8 cellular contexts compared by ENCODE assay signal in genomic region chr2:8684421-8684884, GRCh38. TPM values are rescaled to one million over a fixed set of nuclear protein-coding genes. Genes with fewer than 3 reads are reported as not detected.
DNase-seq lines count a peak whose midpoint lies in the region; ATAC-seq, FAIRE-seq and TF ChIP-seq lines count a peak whose summit lies in the region.

No MANE protein-coding gene starts in this region.

- H3K79me2 ChIP-seq in DND-41 (ENCODE audit: insufficient read depth, low read length) (peaks cover 28% of the 10 kb centered on the region), fibroblast of lung (ENCODE audit: control insufficient read depth, insufficient read depth, low read length) (peaks cover 19% of the 10 kb centered on the region)

- H3K27me3 ChIP-seq in DND-41 (ENCODE audit: insufficient read depth, low read length, poor library complexity) (no peaks in the 10 kb centered on the region), fibroblast of lung (ENCODE audit: control insufficient read depth, insufficient read depth, low read length) (no peaks in the 10 kb centered on the region), pancreas (no peaks in the 10 kb centered on the region)

- no peaks in the 10 kb centered on the region for H3K9me3 ChIP-seq in DND-41 (ENCODE audit: insufficient read depth, low read length, severe bottlenecking)
- H3K9me3 ChIP-seq in fibroblast of lung (ENCODE audit: control insufficient read depth, insufficient read depth, low read depth, low read length): no peaks in the 10 kb centered on the region
- H3K9me3 ChIP-seq in pancreas: no peaks in the 10 kb centered on the region

- no peak overlapping the region for H2AFZ ChIP-seq in DND-41 (ENCODE audit: low read depth, low read length)
- no peak overlapping the region for H2AFZ ChIP-seq in fibroblast of lung (ENCODE audit: low read length)

- peak; percentile 76 for DNase-seq in DND-41
- DNase-seq in M059J (ENCODE audit: low read depth): peak; percentile 57
- DNase-seq in activated CD8-positive, alpha-beta memory T cell treated with anti-CD3 and anti-CD28 coated beads for 24 hours: peak; percentile 81
- DNase-seq in fibroblast of lung (ENCODE audit: low read depth in 2 of 2): peak; percentile 22 to 54
- no peak for DNase-seq in pancreas
- DNase-seq in DMS153 (lab: John Stamatoyannopoulos, UW): no peak

- no peak for TF ChIP-seq CTCF in DND-41 (IDR thresholded peaks at IDR 0.05; ENCODE audit: borderline replicate concordance, extremely low read depth, low read length, poor library complexity, severe bottlenecking)
- TF ChIP-seq CTCF in fibroblast of lung (conservative IDR thresholded peaks at IDR 0.05 in 1 of 2, IDR thresholded peaks at IDR 0.05 in 1 of 2; ENCODE audit: low read depth in 1 of 2, low read length in 2 of 2): no peak
- TF ChIP-seq CTCF in pancreas (IDR thresholded peaks at IDR 0.05): no peak

- H3K4me3 ChIP-seq in DND-41 (ENCODE audit: low read depth in 1 of 2, low read length in 2 of 2) (peak overlapping the region in 1 of 2 experiments; percentile 62; a peak in 3 of 4 replicates), fibroblast of lung (replicated peaks in 1 of 4; ENCODE audit: control extremely low read depth in 1 of 4, insufficient read depth in 1 of 4, low read depth in 3 of 4, low read length in 4 of 4) (peak overlapping the region; percentile 44 to 95 (median 73)), pancreas (peak overlapping the region; percentile 36 to 73 (median 65))

- H3K4me2 ChIP-seq in DND-41 (ENCODE audit: insufficient read depth, low read length) (peak overlapping the region; percentile 65), fibroblast of lung (ENCODE audit: extremely low read depth, insufficient read depth, low read length) (peak overlapping the region; percentile 88)

- H3K9ac ChIP-seq in DND-41 (ENCODE audit: low read depth, low read length) (peak overlapping the region; percentile 62), fibroblast of lung (ENCODE audit: insufficient read depth, low read length) (peak overlapping the region; percentile 51)

- H3K36me3 ChIP-seq in DND-41 (ENCODE audit: insufficient read depth, low read length): no peaks in the 10 kb centered on the region; the same call in 1 of the 2 replicates
- no peaks in the 10 kb centered on the region for H3K36me3 ChIP-seq in fibroblast of lung (ENCODE audit: control insufficient read depth, insufficient read depth, low read length)
- H3K36me3 ChIP-seq in pancreas: no peaks in the 10 kb centered on the region

- intact Hi-C loops in pancreas (cut with DNase I): no loop called here

- H3K4me1 ChIP-seq in DND-41 (ENCODE audit: insufficient read depth, low read length) (peaks cover 40% of the 10 kb centered on the region), fibroblast of lung (ENCODE audit: control insufficient read depth, extremely low read depth, insufficient read depth, low read length) (peaks cover 8% of the 10 kb centered on the region), pancreas (peaks cover 0 to 16% (median 7%) of the 10 kb centered on the region in 3 donors)

- peak; percentile 44 for ATAC-seq in DND-41 (ENCODE audit: insufficient read depth, low read depth)
- no peak for ATAC-seq in pancreas
- no peak for ATAC-seq in GM18511 (IDR thresholded peaks at IDR 0.05; ENCODE audit: unreplicated experiment)
- no peak for ATAC-seq in GM19452 (IDR thresholded peaks at IDR 0.05; ENCODE audit: unreplicated experiment)

- FAIRE-seq in pancreas (lab: Jason Lieb, UNC): no peak

- H4K20me1 ChIP-seq in DND-41 (ENCODE audit: insufficient read depth, low read length) (peaks cover 6% of the 10 kb centered on the region; the same call in 1 of the 2 replicates), fibroblast of lung (ENCODE audit: control insufficient read depth, extremely low read depth, insufficient read depth, low read length) (no peaks in the 10 kb centered on the region)

- 34 to 35% methylated on average over 4 to 5 of the region's 5 CpGs for WGBS in pancreas, 2 donors

- H3K27ac ChIP-seq in DND-41 (ENCODE audit: low read length) (peak overlapping the region; percentile 62), fibroblast of lung (ENCODE audit: insufficient read depth, low read length) (peak overlapping the region; percentile 39), pancreas (peak overlapping the region; percentile 50 to 89 (median 86))

RNA-seq across cellular contexts. Expression of gene ID2, which starts 2.6 kb away (rescaled TPM):
- total RNA-seq in M059J (2014; rRNA removed; shearing (Covaris generic)): 95.4 and 167 TPM in 2 replicates
- total RNA-seq in fibroblast of lung (66.6 and 150 TPM in 2 replicates), pancreas (10 to 100 TPM; 19.3 to 50.6 (median 23.2) TPM)
- polyA plus RNA-seq in fibroblast of lung (23.1 and 92.5 TPM in 2 replicates), pancreas (100 to 1,000 TPM in 1 of 2 donors, 10 to 100 TPM in 1; 53.1 to 135 TPM)
- 19.0 and 59.9 TPM in 2 replicates for polyA plus RNA-seq in fibroblast of lung (2012)
- 20.2 and 61.7 TPM in 2 replicates for polyA minus RNA-seq in fibroblast of lung (ENCODE audit: low replicate concordance)

Comparison
In these comparisons a context has a peak if more than half of its experiments do, and no peak if none do; other contexts are left out.
1. DNase-seq: peak in DND-41 (single experiment), M059J (single experiment), activated CD8-positive, alpha-beta memory T cell treated with anti-CD3 and anti-CD28 coated beads for 24 hours (single experiment) and fibroblast of lung (2 of 2); none in pancreas (0 of 6) and DMS153 (single experiment).
2. Peak in every context shown above with its lines, with median percentiles within 50 percentile points of each other: H3K27ac ChIP-seq.